ENCODE assay signal across 1 cellular context in genomic region chr17:64024215-64024654, GRCh38.
TF ChIP-seq lines count a peak whose summit lies in the region.

No MANE protein-coding gene starts in this region.

TF ChIP-seq in K562, 482 proteins besides CTCF, POLR2A, EP300 and RAD21 (continued from another document and continues in another):
- TF ChIP-seq, protein P1, sequence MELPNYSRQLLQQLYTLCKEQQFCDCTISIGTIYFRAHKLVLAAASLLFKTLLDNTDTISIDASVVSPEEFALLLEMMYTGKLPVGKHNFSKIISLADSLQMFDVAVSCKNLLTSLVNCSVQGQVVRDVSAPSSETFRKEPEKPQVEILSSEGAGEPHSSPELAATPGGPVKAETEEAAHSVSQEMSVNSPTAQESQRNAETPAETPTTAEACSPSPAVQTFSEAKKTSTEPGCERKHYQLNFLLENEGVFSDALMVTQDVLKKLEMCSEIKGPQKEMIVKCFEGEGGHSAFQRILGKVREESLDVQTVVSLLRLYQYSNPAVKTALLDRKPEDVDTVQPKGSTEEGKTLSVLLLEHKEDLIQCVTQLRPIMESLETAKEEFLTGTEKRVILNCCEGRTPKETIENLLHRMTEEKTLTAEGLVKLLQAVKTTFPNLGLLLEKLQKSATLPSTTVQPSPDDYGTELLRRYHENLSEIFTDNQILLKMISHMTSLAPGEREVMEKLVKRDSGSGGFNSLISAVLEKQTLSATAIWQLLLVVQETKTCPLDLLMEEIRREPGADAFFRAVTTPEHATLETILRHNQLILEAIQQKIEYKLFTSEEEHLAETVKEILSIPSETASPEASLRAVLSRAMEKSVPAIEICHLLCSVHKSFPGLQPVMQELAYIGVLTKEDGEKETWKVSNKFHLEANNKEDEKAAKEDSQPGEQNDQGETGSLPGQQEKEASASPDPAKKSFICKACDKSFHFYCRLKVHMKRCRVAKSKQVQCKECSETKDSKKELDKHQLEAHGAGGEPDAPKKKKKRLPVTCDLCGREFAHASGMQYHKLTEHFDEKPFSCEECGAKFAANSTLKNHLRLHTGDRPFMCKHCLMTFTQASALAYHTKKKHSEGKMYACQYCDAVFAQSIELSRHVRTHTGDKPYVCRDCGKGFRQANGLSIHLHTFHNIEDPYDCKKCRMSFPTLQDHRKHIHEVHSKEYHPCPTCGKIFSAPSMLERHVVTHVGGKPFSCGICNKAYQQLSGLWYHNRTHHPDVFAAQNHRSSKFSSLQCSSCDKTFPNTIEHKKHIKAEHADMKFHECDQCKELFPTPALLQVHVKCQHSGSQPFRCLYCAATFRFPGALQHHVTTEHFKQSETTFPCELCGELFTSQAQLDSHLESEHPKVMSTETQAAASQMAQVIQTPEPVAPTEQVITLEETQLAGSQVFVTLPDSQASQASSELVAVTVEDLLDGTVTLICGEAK (IDR thresholded peaks at IDR 0.05) = 0 out of 2 replicates have a peak, but pooled peaks have one; percentile 42
- TF ChIP-seq, protein P1 (CRISPR knock-in tag; IDR thresholded peaks at IDR 0.05) = no peak
- TF ChIP-seq HDAC2 (IDR thresholded peaks at IDR 0.05) (peak; percentile 59; the same call in 1 of the 2 replicates), NEUROD1 (IDR thresholded peaks at IDR 0.05; ENCODE audit: borderline replicate concordance, low read depth, low read length, partially characterized antibody) (peak; percentile 60), PRPF4 (IDR thresholded peaks at IDR 0.05; ENCODE audit: insufficient read depth, low read depth, low read length, poor library complexity, severe bottlenecking) (no peak), LEF1 (IDR thresholded peaks at IDR 0.05) (peak; percentile 92), RFX1 (IDR thresholded peaks at IDR 0.05) (no peak), L3MBTL2 (IDR thresholded peaks at IDR 0.05) (peak; percentile 69), BCOR (IDR thresholded peaks at IDR 0.05) (peak; percentile 49; the same call in 1 of the 2 replicates), YY1 (IDR thresholded peaks at IDR 0.05; ENCODE audit: borderline replicate concordance in 1 of 3, control insufficient read depth in 1 of 3, extremely low read depth in 1 of 3, insufficient read depth in 3 of 3, insufficient read length in 1 of 3, insufficient replicate concordance in 2 of 3, low read depth in 1 of 3, low read length in 2 of 3) (peak in 1 of 3 experiments; percentile 30), TEAD4 (IDR thresholded peaks at IDR 0.05; ENCODE audit: low read length) (peak; percentile 92), TEAD4 (CRISPR knock-in tag; IDR thresholded peaks at IDR 0.05; ENCODE audit: borderline replicate concordance) (no peak), CCNT2 (IDR thresholded peaks at IDR 0.05; ENCODE audit: borderline replicate concordance, extremely low read depth, insufficient read length, low read depth, low read length) (peak; percentile 22), MTA2 (IDR thresholded peaks at IDR 0.05; ENCODE audit: low read depth) (peak; percentile 88), CEBPB (tag; IDR thresholded peaks at IDR 0.05) (peak; percentile 84), CREM (IDR thresholded peaks at IDR 0.05; ENCODE audit: low read depth) (peak; percentile 96), ADNP (tag; IDR thresholded peaks at IDR 0.05) (no peak), CEBPG (CRISPR knock-in tag; IDR thresholded peaks at IDR 0.05) (peak; percentile 52; the same call in 1 of the 2 replicates), CEBPG (tag; conservative IDR thresholded peaks at IDR 0.05 in 1 of 2, IDR thresholded peaks at IDR 0.05 in 1 of 2) (peak; percentile 67 to 93), ARID3A (IDR thresholded peaks at IDR 0.05; ENCODE audit: borderline replicate concordance, low read depth, low read length) (0 out of 2 replicates have a peak, but pooled peaks have one; percentile 35), CXXC5 (CRISPR knock-in tag; IDR thresholded peaks at IDR 0.05) (peak; percentile 63), MTA3 (IDR thresholded peaks at IDR 0.05; ENCODE audit: borderline replicate concordance) (peak; percentile 71; the same call in 1 of the 2 replicates), STAT5B (CRISPR knock-in tag; IDR thresholded peaks at IDR 0.05) (no peak), NFE2 (IDR thresholded peaks at IDR 0.05; ENCODE audit: low read depth) (peak; percentile 84), CBFA2T3 (IDR thresholded peaks at IDR 0.05) (peak; percentile 88), SMAD4 (CRISPR knock-in tag; conservative IDR thresholded peaks at IDR 0.05) (peak; percentile 29; the same call in 1 of the 2 replicates), BHLHE40 (IDR thresholded peaks at IDR 0.05; ENCODE audit: low read length) (0 out of 2 replicates have a peak, but pooled peaks have one; percentile 50), ZFX (CRISPR knock-in tag; IDR thresholded peaks at IDR 0.05) (peak; percentile 54), KDM1A (IDR thresholded peaks at IDR 0.05) (peak in 1 of 2 experiments; percentile 55; a peak in 2 of 4 replicates), MYC (IDR thresholded peaks at IDR 0.05; ENCODE audit: low read depth, low read length) (peak; percentile 60), MYC (CRISPR knock-in tag; IDR thresholded peaks at IDR 0.05; ENCODE audit: borderline replicate concordance, low read depth) (no peak), CREB3L1 (IDR thresholded peaks at IDR 0.05; ENCODE audit: borderline replicate concordance, low read depth) (peak; percentile 62; the same call in 1 of the 2 replicates), MAFK (IDR thresholded peaks at IDR 0.05; ENCODE audit: low read length) (peak; percentile 67), PKNOX1 (IDR thresholded peaks at IDR 0.05) (peak; percentile 77), FOSL1 (tag; conservative IDR thresholded peaks at IDR 0.05) (peak; percentile 82), E2F3 (CRISPR knock-in tag; IDR thresholded peaks at IDR 0.05) (no peak), ATF7 (IDR thresholded peaks at IDR 0.05) (peak; percentile 100)
- TF ChIP-seq, protein P2, sequence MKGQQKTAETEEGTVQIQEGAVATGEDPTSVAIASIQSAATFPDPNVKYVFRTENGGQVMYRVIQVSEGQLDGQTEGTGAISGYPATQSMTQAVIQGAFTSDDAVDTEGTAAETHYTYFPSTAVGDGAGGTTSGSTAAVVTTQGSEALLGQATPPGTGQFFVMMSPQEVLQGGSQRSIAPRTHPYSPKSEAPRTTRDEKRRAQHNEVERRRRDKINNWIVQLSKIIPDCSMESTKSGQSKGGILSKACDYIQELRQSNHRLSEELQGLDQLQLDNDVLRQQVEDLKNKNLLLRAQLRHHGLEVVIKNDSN (CRISPR knock-in tag; IDR thresholded peaks at IDR 0.05) = no peak
- TF ChIP-seq, protein P3, sequence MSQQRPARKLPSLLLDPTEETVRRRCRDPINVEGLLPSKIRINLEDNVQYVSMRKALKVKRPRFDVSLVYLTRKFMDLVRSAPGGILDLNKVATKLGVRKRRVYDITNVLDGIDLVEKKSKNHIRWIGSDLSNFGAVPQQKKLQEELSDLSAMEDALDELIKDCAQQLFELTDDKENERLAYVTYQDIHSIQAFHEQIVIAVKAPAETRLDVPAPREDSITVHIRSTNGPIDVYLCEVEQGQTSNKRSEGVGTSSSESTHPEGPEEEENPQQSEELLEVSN (IDR thresholded peaks at IDR 0.05; ENCODE audit: borderline replicate concordance in 1 of 2, extremely low read depth in 1 of 2, insufficient read depth in 1 of 2, insufficient read length in 1 of 2, low read depth in 1 of 2, low read length in 1 of 2, poor library complexity in 1 of 2, severe bottlenecking in 1 of 2) = peak in 1 of 2 experiments; percentile 44
- TF ChIP-seq, protein P4, sequence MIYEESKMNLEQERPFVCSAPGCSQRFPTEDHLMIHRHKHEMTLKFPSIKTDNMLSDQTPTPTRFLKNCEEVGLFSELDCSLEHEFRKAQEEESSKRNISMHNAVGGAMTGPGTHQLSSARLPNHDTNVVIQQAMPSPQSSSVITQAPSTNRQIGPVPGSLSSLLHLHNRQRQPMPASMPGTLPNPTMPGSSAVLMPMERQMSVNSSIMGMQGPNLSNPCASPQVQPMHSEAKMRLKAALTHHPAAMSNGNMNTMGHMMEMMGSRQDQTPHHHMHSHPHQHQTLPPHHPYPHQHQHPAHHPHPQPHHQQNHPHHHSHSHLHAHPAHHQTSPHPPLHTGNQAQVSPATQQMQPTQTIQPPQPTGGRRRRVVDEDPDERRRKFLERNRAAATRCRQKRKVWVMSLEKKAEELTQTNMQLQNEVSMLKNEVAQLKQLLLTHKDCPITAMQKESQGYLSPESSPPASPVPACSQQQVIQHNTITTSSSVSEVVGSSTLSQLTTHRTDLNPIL (CRISPR knock-in tag; IDR thresholded peaks at IDR 0.05) = peak; percentile 79; the same call in 1 of the 2 replicates
- TF ChIP-seq, protein P5, sequence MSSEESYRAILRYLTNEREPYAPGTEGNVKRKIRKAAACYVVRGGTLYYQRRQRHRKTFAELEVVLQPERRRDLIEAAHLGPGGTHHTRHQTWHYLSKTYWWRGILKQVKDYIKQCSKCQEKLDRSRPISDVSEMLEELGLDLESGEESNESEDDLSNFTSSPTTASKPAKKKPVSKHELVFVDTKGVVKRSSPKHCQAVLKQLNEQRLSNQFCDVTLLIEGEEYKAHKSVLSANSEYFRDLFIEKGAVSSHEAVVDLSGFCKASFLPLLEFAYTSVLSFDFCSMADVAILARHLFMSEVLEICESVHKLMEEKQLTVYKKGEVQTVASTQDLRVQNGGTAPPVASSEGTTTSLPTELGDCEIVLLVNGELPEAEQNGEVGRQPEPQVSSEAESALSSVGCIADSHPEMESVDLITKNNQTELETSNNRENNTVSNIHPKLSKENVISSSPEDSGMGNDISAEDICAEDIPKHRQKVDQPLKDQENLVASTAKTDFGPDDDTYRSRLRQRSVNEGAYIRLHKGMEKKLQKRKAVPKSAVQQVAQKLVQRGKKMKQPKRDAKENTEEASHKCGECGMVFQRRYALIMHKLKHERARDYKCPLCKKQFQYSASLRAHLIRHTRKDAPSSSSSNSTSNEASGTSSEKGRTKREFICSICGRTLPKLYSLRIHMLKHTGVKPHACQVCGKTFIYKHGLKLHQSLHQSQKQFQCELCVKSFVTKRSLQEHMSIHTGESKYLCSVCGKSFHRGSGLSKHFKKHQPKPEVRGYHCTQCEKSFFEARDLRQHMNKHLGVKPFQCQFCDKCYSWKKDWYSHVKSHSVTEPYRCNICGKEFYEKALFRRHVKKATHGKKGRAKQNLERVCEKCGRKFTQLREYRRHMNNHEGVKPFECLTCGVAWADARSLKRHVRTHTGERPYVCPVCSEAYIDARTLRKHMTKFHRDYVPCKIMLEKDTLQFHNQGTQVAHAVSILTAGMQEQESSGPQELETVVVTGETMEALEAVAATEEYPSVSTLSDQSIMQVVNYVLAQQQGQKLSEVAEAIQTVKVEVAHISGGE (CRISPR knock-in tag; IDR thresholded peaks at IDR 0.05) = 0 out of 6 replicates have a peak, but pooled peaks of 1 of the 3 experiments have one; percentile 41
